ENCODE assay signal across 15 cellular contexts in genomic region chr3:107124885-107125284, GRCh38.
DNase-seq lines count a peak whose midpoint lies in the region; ATAC-seq and TF ChIP-seq lines count a peak whose summit lies in the region.
"Had no signal": no experiment of that assay in that cellular context is flagged by ENCODE, and none has a peak within 500 bp of the region (broad histone marks: within the 10 kb centered on the region; RNA-seq: fewer than 3 reads in every experiment).

No MANE protein-coding gene starts in this region.

- no peaks in the 10 kb centered on the region for H3K27me3 ChIP-seq in RWPE2 (ENCODE audit: insufficient read depth, poor library complexity, severe bottlenecking)
- H3K27me3 ChIP-seq: thyroid gland had no signal

- DNase-seq in G401 (ENCODE audit: low spot score) (peak; percentile 27), RWPE2 (ENCODE audit: low spot score) (no peak), fibroblast of villous mesenchyme (ENCODE audit: low read depth) (peak; percentile 72), retinal pigment epithelial cell (ENCODE audit: low read depth) (peak; percentile 57), UCSD-AML1 (lab: John Stamatoyannopoulos, UW; ENCODE audit: unreplicated experiment) (no peak), DMS53 (lab: John Stamatoyannopoulos, UW) (no peak), GM10248 (ENCODE audit: extremely low spot score) (no peak)
- no peak for DNase-seq in stimulated activated CD4-positive, alpha-beta T cell treated with anti-CD3 and anti-CD28 coated beads, Interleukin-2, amount 100 ng/mL, for 24 hours
- DNase-seq: activated B cell treated with CpG ODN at 0.5 μM for 24 hours, DMS79, H9, immature natural killer cell, NCI-H1436, thyroid gland had no signal

- CTCF ChIA-PET in GM10248 (lab: Yijun Ruan, JAX), result interaction anchor here (1.4 kb wide), 2 partner anchors 25 to 26 kb away, joined by 3 read pairs; no protein-coding TSS in a partner anchor

- H3K36me3 ChIP-seq in RWPE2 (ENCODE audit: low read depth), result no peaks in the 10 kb centered on the region
- H3K36me3 ChIP-seq: thyroid gland had no signal

- H3K4me1 ChIP-seq in RWPE2 (ENCODE audit: insufficient read depth, poor library complexity, severe bottlenecking), result no peaks in the 10 kb centered on the region

- in situ Hi-C loops in G401 (cut with HindIII; ENCODE audit: low sequenced_read_pairs), result no loop called here

- H3K9me3 ChIP-seq in RWPE2 (ENCODE audit: severe bottlenecking), result no peaks in the 10 kb centered on the region
- H3K9me3 ChIP-seq: thyroid gland had no signal

- no peak overlapping the region for H3K27ac ChIP-seq in RWPE2 (ENCODE audit: poor library complexity, severe bottlenecking)
- H3K27ac ChIP-seq: thyroid gland had no signal

- TF ChIP-seq CTCF in RWPE2 (IDR thresholded peaks at IDR 0.05; ENCODE audit: poor library complexity, severe bottlenecking), result no peak
- no peak for TF ChIP-seq CTCF in fibroblast of villous mesenchyme (IDR thresholded peaks at IDR 0.05; ENCODE audit: insufficient read depth, low read depth, low read length)
- TF ChIP-seq CTCF in retinal pigment epithelial cell (conservative IDR thresholded peaks at IDR 0.05; ENCODE audit: low read depth, low read length), result no peak
- TF ChIP-seq CTCF in GM10248 (IDR thresholded peaks at IDR 0.05; ENCODE audit: control extremely low read depth, extremely low read depth, low read depth, missing control alignments), result no peak

- H3K4me3 ChIP-seq in RWPE2 (ENCODE audit: severe bottlenecking) (no peak overlapping the region), fibroblast of villous mesenchyme (ENCODE audit: low read depth, low read length) (no peak overlapping the region), retinal pigment epithelial cell (ENCODE audit: low read length) (no peak overlapping the region)
- H3K4me3 ChIP-seq: thyroid gland had no signal

- POLR2A ChIA-PET in GM10248 (lab: Yijun Ruan, JAX), result no interaction called here

- peak; percentile 80 for ATAC-seq in RWPE2 (ENCODE audit: low read depth)
- ATAC-seq: Panc1 had no signal

Comparison
In these comparisons a context has a peak if more than half of its experiments do, and no peak if none do; other contexts are left out.
1. DNase-seq: peak in G401 (single experiment), fibroblast of villous mesenchyme (single experiment) and retinal pigment epithelial cell (single experiment); none in RWPE2 (single experiment), stimulated activated CD4-positive, alpha-beta T cell treated with anti-CD3 and anti-CD28 coated beads, Interleukin-2, amount 100 ng/mL, for 24 hours (0 of 2), UCSD-AML1 (single experiment), DMS53 (single experiment) and GM10248 (single experiment).